14 cellular contexts compared by ENCODE assay signal in the genomic region with DNA sequence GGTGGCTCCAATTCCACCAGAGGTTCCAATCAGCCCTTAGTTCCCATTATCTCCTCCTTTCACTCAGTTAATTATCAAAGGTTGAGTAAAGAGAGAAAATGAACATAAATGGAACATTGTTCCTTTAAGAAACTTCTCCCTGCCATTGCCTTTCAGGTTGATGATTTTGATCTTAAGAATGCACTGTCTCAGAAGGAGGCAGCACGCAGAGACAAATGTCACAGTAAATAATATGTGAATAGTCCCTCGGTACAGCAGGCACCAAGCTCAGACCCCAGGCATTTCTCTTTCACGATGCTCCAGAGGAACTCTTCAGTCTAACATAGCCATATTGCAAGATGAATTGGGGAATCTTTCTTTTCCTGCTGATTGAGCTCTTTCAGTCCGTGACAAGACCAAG.
DNase-seq lines count a peak whose midpoint lies in the region; ATAC-seq and TF ChIP-seq lines count a peak whose summit lies in the region.
"Had no signal": no experiment of that assay in that cellular context is flagged by ENCODE, and none has a peak within 500 bp of the region (broad histone marks: within the 10 kb centered on the region; RNA-seq: fewer than 3 reads in every experiment).

No MANE protein-coding gene starts in this region.

- no peak overlapping the region for H2AFZ ChIP-seq in mammary epithelial cell (ENCODE audit: low read depth, low read length)
- H2AFZ ChIP-seq in neural cell (ENCODE audit: low read depth, low read length): no peak overlapping the region
- peak overlapping the region; percentile 85 for H2AFZ ChIP-seq in smooth muscle cell (ENCODE audit: low read depth)
- H2AFZ ChIP-seq: GM23248 had no signal

- H3K9me3 ChIP-seq in mammary epithelial cell (replicated peaks; ENCODE audit: insufficient read depth, low read length): no peaks in the 10 kb centered on the region
- no peaks in the 10 kb centered on the region for H3K9me3 ChIP-seq in breast epithelium
- no peaks in the 10 kb centered on the region for H3K9me3 ChIP-seq in neural cell (ENCODE audit: low read length)
- no peaks in the 10 kb centered on the region for H3K9me3 ChIP-seq in smooth muscle cell (replicated peaks; ENCODE audit: low read depth)
- no peaks in the 10 kb centered on the region for H3K9me3 ChIP-seq in sigmoid colon

- no peaks in the 10 kb centered on the region for H3K9me2 ChIP-seq in neural cell (ENCODE audit: insufficient read depth, low read length)

- H3K27ac ChIP-seq in mammary epithelial cell (ENCODE audit: insufficient read depth, low read depth, low read length) (no peak overlapping the region), breast epithelium (no peak overlapping the region), foreskin keratinocyte (no peak overlapping the region), neural cell (ENCODE audit: low read length) (peak overlapping the region; percentile 18), smooth muscle cell (ENCODE audit: low read depth) (no peak overlapping the region), sigmoid colon (no peak overlapping the region)
- H3K27ac ChIP-seq: 22Rv1, GM23248 had no signal

- WGBS in mammary epithelial cell (ENCODE audit: low coverage, missing lambda C conversion rate): 0% methylated on average over 4 of the region's 4 CpGs
- 25% methylated on average over 4 of the region's 4 CpGs for WGBS in smooth muscle cell (ENCODE audit: low lambda C conversion rate)
- WGBS in sigmoid colon, 2 donors: 79 to 82% methylated on average over 4 of the region's 4 CpGs

- no peak for TF ChIP-seq RAD21 in neural cell (conservative IDR thresholded peaks at IDR 0.05)

- no peaks in the 10 kb centered on the region for H3F3A ChIP-seq in neural cell (ENCODE audit: insufficient read depth, low read length, poor library complexity, severe bottlenecking)
- peaks cover 9% of the 10 kb centered on the region for H3F3A ChIP-seq in smooth muscle cell (ENCODE audit: low read depth)

- no TSS peak for BruUV-seq in mammary epithelial cell (replicated peaks; lab: Mats Ljungman, UMichigan)

- no peaks in the 10 kb centered on the region for H3K36me3 ChIP-seq in mammary epithelial cell (ENCODE audit: insufficient read depth, low read length)
- no peaks in the 10 kb centered on the region for H3K36me3 ChIP-seq in breast epithelium
- H3K36me3 ChIP-seq in neural cell (ENCODE audit: insufficient read depth, low read length): no peaks in the 10 kb centered on the region
- H3K36me3 ChIP-seq in smooth muscle cell (ENCODE audit: low read depth): no peaks in the 10 kb centered on the region
- H3K36me3 ChIP-seq in sigmoid colon: no peaks in the 10 kb centered on the region

- in situ Hi-C loops in mammary epithelial cell (cut with MboI; ENCODE audit: low sequenced_read_pairs in 2 of 2): no loop called here

- no peaks in the 10 kb centered on the region for H4K20me1 ChIP-seq in mammary epithelial cell (ENCODE audit: insufficient read depth, low read length)
- no peaks in the 10 kb centered on the region for H4K20me1 ChIP-seq in neural cell (ENCODE audit: insufficient read depth)
- H4K20me1 ChIP-seq in smooth muscle cell (ENCODE audit: low read depth): no peaks in the 10 kb centered on the region

- H3K27me3 ChIP-seq in mammary epithelial cell (ENCODE audit: insufficient read depth, low read length): no peaks in the 10 kb centered on the region
- H3K27me3 ChIP-seq in breast epithelium: no peaks in the 10 kb centered on the region
- no peaks in the 10 kb centered on the region for H3K27me3 ChIP-seq in foreskin keratinocyte
- no peaks in the 10 kb centered on the region for H3K27me3 ChIP-seq in neural cell (ENCODE audit: insufficient read depth, low read depth, low read length)
- H3K27me3 ChIP-seq in smooth muscle cell (ENCODE audit: low read depth): no peaks in the 10 kb centered on the region
- H3K27me3 ChIP-seq in sigmoid colon: no peaks in the 10 kb centered on the region

- peak; percentile 59 for ATAC-seq in foreskin keratinocyte
- ATAC-seq in GM18858 (IDR thresholded peaks at IDR 0.05; ENCODE audit: unreplicated experiment): no peak

- no peak overlapping the region for H3K4me3 ChIP-seq in mammary epithelial cell (replicated peaks in 1 of 3; ENCODE audit: insufficient read depth in 1 of 3, low read depth in 2 of 3, low read length in 3 of 3)
- H3K4me3 ChIP-seq in breast epithelium: no peak overlapping the region
- H3K4me3 ChIP-seq in neural cell (ENCODE audit: low read length): peak overlapping the region; percentile 39
- H3K4me3 ChIP-seq in smooth muscle cell: no peak overlapping the region
- H3K4me3 ChIP-seq in foreskin fibroblast (ENCODE audit: low read depth in 1 of 2, low read length in 2 of 2): no peak overlapping the region
- no peak overlapping the region for H3K4me3 ChIP-seq in sigmoid colon
- H3K4me3 ChIP-seq: GM23248 had no signal

- CTCF ChIA-PET in mammary epithelial cell (lab: Charles Lee; ENCODE audit: low non-redundant PET): no interaction called here

- H3K4me1 ChIP-seq in mammary epithelial cell (ENCODE audit: insufficient read depth, low read length): peaks cover 7% of the 10 kb centered on the region
- no peaks in the 10 kb centered on the region for H3K4me1 ChIP-seq in breast epithelium
- H3K4me1 ChIP-seq in foreskin keratinocyte: no peaks in the 10 kb centered on the region
- peaks cover 6% of the 10 kb centered on the region for H3K4me1 ChIP-seq in smooth muscle cell (ENCODE audit: low read depth)
- peaks cover 0 to 5% (median 0%) of the 10 kb centered on the region in 4 donors for H3K4me1 ChIP-seq in sigmoid colon

- DNase-seq in mammary epithelial cell (no peak), breast epithelium (ENCODE audit: low spot score in 2 of 2) (no peak), foreskin keratinocyte (peak in 1 of 2 donors; percentile 33), smooth muscle cell (lab: John Stamatoyannopoulos, UW; ENCODE audit: unreplicated experiment) (no peak), foreskin fibroblast (no peak), sigmoid colon (no peak)
- DNase-seq: CD8-positive, alpha-beta memory T cell; DMS53; GF-D8; GM23248; H9 had no signal

- no peaks in the 10 kb centered on the region for H3K79me2 ChIP-seq in mammary epithelial cell (ENCODE audit: insufficient read depth, low read length)
- H3K79me2 ChIP-seq in neural cell (replicated peaks; ENCODE audit: insufficient read depth, low read length): no peaks in the 10 kb centered on the region
- H3K79me2 ChIP-seq in smooth muscle cell (ENCODE audit: low read depth): no peaks in the 10 kb centered on the region

- dilution Hi-C loops in mammary epithelial cell (cut with HindIII; ENCODE audit: low sequenced_read_pairs): no loop called here

- no peak overlapping the region for H3K9ac ChIP-seq in mammary epithelial cell (ENCODE audit: insufficient read depth, low read length)
- no peak overlapping the region for H3K9ac ChIP-seq in neural cell (ENCODE audit: low read length)
- H3K9ac ChIP-seq in smooth muscle cell (ENCODE audit: low read depth): no peak overlapping the region
- H3K9ac ChIP-seq: GM23248 had no signal

- intact Hi-C loops in mammary epithelial cell (cut with micrococcal nuclease) (no loop called here), breast epithelium (cut with DNase I; ENCODE audit: low total_unique reads) (no loop called here), sigmoid colon (cut with DNase I) (no loop called here)

- TF ChIP-seq POLR2A in breast epithelium (IDR thresholded peaks at IDR 0.05): no peak
- no peak for TF ChIP-seq POLR2A in sigmoid colon (IDR thresholded peaks at IDR 0.05)

- TF ChIP-seq EP300 in neural cell (conservative IDR thresholded peaks at IDR 0.05; ENCODE audit: poor library complexity, severe bottlenecking): peak; percentile 57
- TF ChIP-seq EP300 in sigmoid colon (IDR thresholded peaks at IDR 0.05): no peak

- H3K4me2 ChIP-seq in mammary epithelial cell (ENCODE audit: insufficient read depth, low read depth, low read length) (peak overlapping the region; percentile 49), neural cell (ENCODE audit: low read length) (no peak overlapping the region), smooth muscle cell (peak overlapping the region; percentile 23)

- TF ChIP-seq CTCF in mammary epithelial cell (conservative IDR thresholded peaks at IDR 0.05 in 1 of 2, IDR thresholded peaks at IDR 0.05 in 1 of 2; ENCODE audit: extremely low read depth in 1 of 2, insufficient read depth in 1 of 2, low read depth in 1 of 2, low read length in 2 of 2): no peak
- TF ChIP-seq CTCF in breast epithelium (IDR thresholded peaks at IDR 0.05): no peak
- TF ChIP-seq CTCF in foreskin keratinocyte (conservative IDR thresholded peaks at IDR 0.05): no peak
- TF ChIP-seq CTCF in neural cell (IDR thresholded peaks at IDR 0.05; ENCODE audit: poor library complexity, severe bottlenecking): no peak
- TF ChIP-seq CTCF in smooth muscle cell (IDR thresholded peaks at IDR 0.05; ENCODE audit: borderline replicate concordance, insufficient read depth, poor library complexity, severe bottlenecking): no peak
- no peak for TF ChIP-seq CTCF in foreskin fibroblast (IDR thresholded peaks at IDR 0.05; ENCODE audit: low read depth, low read length)
- no peak for TF ChIP-seq CTCF in sigmoid colon (IDR thresholded peaks at IDR 0.05)

TF ChIP-seq in neural cell, 6 proteins besides CTCF, POLR2A, EP300 and RAD21:
- TF ChIP-seq POLR2AphosphoS5 (IDR thresholded peaks at IDR 0.05): peak; percentile 48
- TF ChIP-seq, protein P1, sequence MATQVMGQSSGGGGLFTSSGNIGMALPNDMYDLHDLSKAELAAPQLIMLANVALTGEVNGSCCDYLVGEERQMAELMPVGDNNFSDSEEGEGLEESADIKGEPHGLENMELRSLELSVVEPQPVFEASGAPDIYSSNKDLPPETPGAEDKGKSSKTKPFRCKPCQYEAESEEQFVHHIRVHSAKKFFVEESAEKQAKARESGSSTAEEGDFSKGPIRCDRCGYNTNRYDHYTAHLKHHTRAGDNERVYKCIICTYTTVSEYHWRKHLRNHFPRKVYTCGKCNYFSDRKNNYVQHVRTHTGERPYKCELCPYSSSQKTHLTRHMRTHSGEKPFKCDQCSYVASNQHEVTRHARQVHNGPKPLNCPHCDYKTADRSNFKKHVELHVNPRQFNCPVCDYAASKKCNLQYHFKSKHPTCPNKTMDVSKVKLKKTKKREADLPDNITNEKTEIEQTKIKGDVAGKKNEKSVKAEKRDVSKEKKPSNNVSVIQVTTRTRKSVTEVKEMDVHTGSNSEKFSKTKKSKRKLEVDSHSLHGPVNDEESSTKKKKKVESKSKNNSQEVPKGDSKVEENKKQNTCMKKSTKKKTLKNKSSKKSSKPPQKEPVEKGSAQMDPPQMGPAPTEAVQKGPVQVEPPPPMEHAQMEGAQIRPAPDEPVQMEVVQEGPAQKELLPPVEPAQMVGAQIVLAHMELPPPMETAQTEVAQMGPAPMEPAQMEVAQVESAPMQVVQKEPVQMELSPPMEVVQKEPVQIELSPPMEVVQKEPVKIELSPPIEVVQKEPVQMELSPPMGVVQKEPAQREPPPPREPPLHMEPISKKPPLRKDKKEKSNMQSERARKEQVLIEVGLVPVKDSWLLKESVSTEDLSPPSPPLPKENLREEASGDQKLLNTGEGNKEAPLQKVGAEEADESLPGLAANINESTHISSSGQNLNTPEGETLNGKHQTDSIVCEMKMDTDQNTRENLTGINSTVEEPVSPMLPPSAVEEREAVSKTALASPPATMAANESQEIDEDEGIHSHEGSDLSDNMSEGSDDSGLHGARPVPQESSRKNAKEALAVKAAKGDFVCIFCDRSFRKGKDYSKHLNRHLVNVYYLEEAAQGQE (IDR thresholded peaks at IDR 0.05; ENCODE audit: borderline replicate concordance): no peak
